In the genomic region with DNA sequence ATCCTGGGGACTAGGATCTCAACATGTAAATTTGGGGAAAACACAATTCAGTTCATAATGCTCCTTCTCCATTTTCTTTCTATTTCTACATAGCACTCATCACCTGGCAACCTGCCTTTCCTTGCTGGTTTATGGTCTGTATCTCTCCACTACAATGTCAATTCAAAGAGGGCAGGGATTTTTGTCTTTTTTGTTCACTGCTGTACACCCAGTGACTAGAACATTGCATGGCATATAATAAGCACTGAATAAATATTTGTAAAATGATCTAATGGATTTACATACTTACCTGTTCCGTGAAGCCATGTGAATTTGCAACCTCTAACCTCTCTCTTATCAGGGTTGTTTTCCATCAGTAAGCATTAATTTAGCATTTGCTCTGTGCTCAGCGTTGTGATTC, we compare ENCODE assay signal across 18 cellular contexts. TPM values are rescaled to one million over a fixed set of nuclear protein-coding genes. Genes with fewer than 3 reads are reported as not detected.
"Had no signal": no experiment of that assay in that cellular context is flagged by ENCODE, and none has a peak within 500 bp of the region (broad histone marks: within the 10 kb centered on the region; RNA-seq: fewer than 3 reads in every experiment).

No MANE protein-coding gene starts in this region.

- ATAC-seq: foreskin keratinocyte, natural killer cell had no signal

- DNase-seq: colonic mucosa; dermis blood vessel endothelial cell; foreskin keratinocyte; head of caudate nucleus; hippocampal formation; mammary epithelial cell; natural killer cell; posterior cingulate gyrus; small intestine; stimulated activated CD4-positive, alpha-beta T cell treated with anti-CD3 and anti-CD28 coated beads, Interleukin-12 subunit alpha, Interleukin-12 subunit beta, amount 100 ng/mL, for 4 hours; stimulated activated naive CD4-positive, alpha-beta T cell; stomach; substantia nigra; transverse colon had no signal

RNA-seq across cellular contexts. Expression of a gene that starts 27.4 kb away (rescaled TPM):
- total RNA-seq: dermis blood vessel endothelial cell, epithelial cell of proximal tubule, foreskin keratinocyte, kidney epithelial cell, natural killer cell, pulmonary artery endothelial cell, ureter had no signal
